Comparison of ENCODE assay signal across 8 cellular contexts in the genomic region with DNA sequence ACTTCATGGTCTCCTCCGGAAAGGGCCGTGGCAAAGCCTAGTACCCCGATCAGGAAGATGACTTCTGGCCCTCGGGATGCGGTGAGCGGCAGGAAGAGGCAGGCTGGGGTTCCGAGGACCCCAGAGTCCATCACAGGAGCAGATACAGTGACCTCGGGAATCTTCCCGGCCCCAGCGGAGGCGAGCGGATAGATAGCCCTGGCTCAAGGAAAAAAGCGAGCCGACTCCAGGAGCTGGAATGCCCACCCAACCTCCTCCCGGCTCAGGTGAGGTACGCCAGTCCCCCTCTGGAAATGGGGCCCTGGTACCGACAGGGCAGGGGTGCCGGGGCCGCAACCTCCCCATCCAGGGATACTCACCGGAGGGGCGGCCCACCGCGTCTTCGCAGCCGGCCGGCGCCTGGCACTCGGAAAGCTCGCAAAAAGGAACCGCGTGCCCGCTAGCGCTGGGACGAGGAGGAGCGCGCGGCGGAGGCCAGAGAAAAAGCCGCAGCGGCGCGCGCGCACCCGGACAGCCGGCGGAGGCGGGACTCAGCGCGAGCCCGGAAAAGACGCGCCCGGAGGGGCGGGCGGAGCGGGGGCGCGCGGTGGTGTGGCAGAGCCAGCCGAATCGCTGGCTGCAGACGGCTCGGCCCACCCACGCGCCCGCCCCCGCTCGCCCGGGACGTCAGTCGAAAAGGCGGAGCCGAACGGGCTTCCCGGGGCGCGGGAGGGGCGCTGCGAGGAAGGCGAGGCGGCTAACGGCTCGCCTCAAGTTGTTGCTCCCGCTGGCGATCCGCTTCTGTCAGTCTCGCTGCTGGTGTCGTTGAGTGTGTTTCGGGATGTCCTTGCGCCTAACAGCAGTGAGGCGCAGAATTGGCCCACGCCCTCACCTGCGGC.
DNase-seq lines count a peak whose midpoint lies in the region; ATAC-seq and TF ChIP-seq lines count a peak whose summit lies in the region.

Gene ACSL4, minus strand, starts transcription at position 478 of the 878 bp plus-strand sequence. CDS start 49,894 bp downstream, outside the sequence.

- peak; percentile 32 for DNase-seq in AG09309 (ENCODE audit: low read depth)
- DNase-seq in NCI-H524 treated with DMSO at 0.1 percent for 48 hours (lab: John Stamatoyannopoulos, UW): peak; percentile 38
- DNase-seq in activated CD4-positive, alpha-beta T cell treated with anti-CD3 and anti-CD28 coated beads for 4 hours: peak; percentile 89 to 90
- peak; percentile 88 for DNase-seq in choroid plexus epithelial cell (ENCODE audit: low read depth)
- DNase-seq in kidney tubule cell (ENCODE audit: low spot score): peak; percentile 85
- DNase-seq in stimulated activated CD4-positive, alpha-beta T cell treated with anti-CD3 and anti-CD28 coated beads, Interleukin-1b, Interleukin-23, amount 100 ng/mL, for 1 hour (ENCODE audit: low read depth in 2 of 2): peak; percentile 73 to 75

- ATAC-seq in GM19035 (IDR thresholded peaks at IDR 0.05; ENCODE audit: unreplicated experiment) (peak; percentile 70), HG03354 (IDR thresholded peaks at IDR 0.05; ENCODE audit: poor library complexity, severe bottlenecking, unreplicated experiment) (peak; percentile 80)

- TF ChIP-seq CTCF in AG09309 (IDR thresholded peaks at IDR 0.05; ENCODE audit: control insufficient read depth, insufficient read depth, low read depth, low read length, missing control alignments): no peak
- TF ChIP-seq CTCF in choroid plexus epithelial cell (conservative IDR thresholded peaks at IDR 0.05; ENCODE audit: low read depth, low read length): no peak

- H3K4me3 ChIP-seq in AG09309 (ENCODE audit: control insufficient read depth, low read depth, low read length) (peak within 1 kb of the TSS; percentile 77), choroid plexus epithelial cell (ENCODE audit: low read depth, low read length) (peak within 1 kb of the TSS; percentile 80)

Comparison
In these comparisons a context has a peak if more than half of its experiments do, and no peak if none do; other contexts are left out.
1. Peak in every context shown above with its lines: DNase-seq, ATAC-seq and H3K4me3 ChIP-seq.
2. DNase-seq: peak in every context shown above with its lines; median percentile 90 in activated CD4-positive, alpha-beta T cell treated with anti-CD3 and anti-CD28 coated beads for 4 hours; 88 in choroid plexus epithelial cell; 85 in kidney tubule cell; 74 in stimulated activated CD4-positive, alpha-beta T cell treated with anti-CD3 and anti-CD28 coated beads, Interleukin-1b, Interleukin-23, amount 100 ng/mL, for 1 hour; 38 in NCI-H524 treated with DMSO at 0.1 percent for 48 hours; 32 in AG09309.